Comparison of ENCODE assay signal across 8 cellular contexts in the genomic region with DNA sequence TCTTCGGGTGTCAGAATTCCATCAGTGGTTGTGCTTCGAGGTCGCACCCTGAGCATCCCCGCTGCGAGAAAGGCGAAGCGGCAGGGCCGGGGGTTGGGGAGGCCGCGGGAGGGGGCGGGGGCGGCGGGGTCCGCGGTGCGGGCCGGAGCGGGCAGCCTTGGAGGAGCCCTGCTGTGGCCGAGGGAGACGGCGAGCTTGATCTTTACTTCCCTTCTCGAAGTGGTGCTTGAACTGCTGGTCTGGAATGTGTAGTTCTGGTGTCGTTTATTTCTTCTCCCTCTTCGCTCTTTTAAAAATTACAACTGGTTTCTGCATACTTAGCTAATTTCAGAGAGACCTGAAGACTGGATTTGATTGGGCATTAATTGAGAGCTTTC. TPM values are rescaled to one million over a fixed set of nuclear protein-coding genes. Genes with fewer than 3 reads are reported as not detected.
DNase-seq lines count a peak whose midpoint lies in the region; ATAC-seq and TF ChIP-seq lines count a peak whose summit lies in the region.

No MANE protein-coding gene starts in this region.

- peak overlapping the region; percentile 74 for H3K4me3 Mint-ChIP-seq in activated CD4-positive, alpha-beta T cell treated with anti-CD3 and anti-CD28 coated beads, Interleukin-2, amount 10 ng/mL, durations not matched to agents 7 days and 5 days
- H3K4me3 Mint-ChIP-seq in T-cell: peak overlapping the region; percentile 81 to 87 (median 85)

- DNase-seq in activated CD4-positive, alpha-beta T cell treated with anti-CD3 and anti-CD28 coated beads, Interleukin-2, amount 10 ng/mL, durations not matched to agents 7 days and 5 days: no peak
- DNase-seq in activated CD4-positive, alpha-beta T cell treated with anti-CD3 and anti-CD28 coated beads for 1 hour: no peak
- DNase-seq in T-cell (peak in 2 of 34 experiments; percentile 4 to 6), fibroblast of mammary gland (ENCODE audit: low read depth) (no peak), NCI-H345 treated with DMSO at 0.1 percent for 48 hours (lab: John Stamatoyannopoulos, UW; ENCODE audit: unreplicated experiment) (no peak)
- no peak for DNase-seq in activated CD4-positive, CD25-positive, alpha-beta regulatory T cell treated with anti-CD3 and anti-CD28 coated beads, Interleukin-2, amount 50 U/mL, for 72 hours

- peaks cover 22% of the 10 kb centered on the region for H3K27me3 Mint-ChIP-seq in activated CD4-positive, alpha-beta T cell treated with anti-CD3 and anti-CD28 coated beads, Interleukin-2, amount 10 ng/mL, durations not matched to agents 7 days and 5 days
- H3K27me3 Mint-ChIP-seq in T-cell: no peaks in the 10 kb centered on the region

- H3K27me3 ChIP-seq in neuron (ENCODE audit: insufficient read depth, low read length): no peaks in the 10 kb centered on the region

- H3K27ac Mint-ChIP-seq in activated CD4-positive, alpha-beta T cell treated with anti-CD3 and anti-CD28 coated beads, Interleukin-2, amount 10 ng/mL, durations not matched to agents 7 days and 5 days: peak overlapping the region; percentile 43
- peak overlapping the region; percentile 63 to 73 for H3K27ac Mint-ChIP-seq in T-cell

- peaks cover 18% of the 10 kb centered on the region for H3K4me1 ChIP-seq in neuron (ENCODE audit: insufficient read depth, low read length)

- CTCF ChIA-PET in activated CD4-positive, alpha-beta T cell treated with anti-CD3 and anti-CD28 coated beads, Interleukin-2, amount 10 ng/mL, durations not matched to agents 7 days and 5 days (lab: Charles Lee): no interaction called here
- CTCF ChIA-PET in T-cell (lab: Charles Lee): interaction anchor here (0.6 to 3.4 kb wide), 7 partner anchors 61 to 303 kb away, joined by 3 to 16 read pairs (median 7); partner anchors contain the start of gene PRDM10 (in 1 of the 2)

- peaks cover 20% of the 10 kb centered on the region for H3K4me1 Mint-ChIP-seq in activated CD4-positive, alpha-beta T cell treated with anti-CD3 and anti-CD28 coated beads, Interleukin-2, amount 10 ng/mL, durations not matched to agents 7 days and 5 days
- peaks cover 21 to 36% (median 26%) of the 10 kb centered on the region in 3 donors for H3K4me1 Mint-ChIP-seq in T-cell

- H3K4me3 ChIP-seq in fibroblast of mammary gland (ENCODE audit: control insufficient read depth, low read depth, low read length) (peak overlapping the region; percentile 67), neuron (ENCODE audit: low read length) (peak overlapping the region; percentile 98)

- H3K36me3 Mint-ChIP-seq in activated CD4-positive, alpha-beta T cell treated with anti-CD3 and anti-CD28 coated beads, Interleukin-2, amount 10 ng/mL, durations not matched to agents 7 days and 5 days (ENCODE audit: low read depth): no peaks in the 10 kb centered on the region
- no peaks in the 10 kb centered on the region for H3K36me3 Mint-ChIP-seq in T-cell

- POLR2A ChIA-PET in activated CD4-positive, alpha-beta T cell treated with anti-CD3 and anti-CD28 coated beads, Interleukin-2, amount 10 ng/mL, durations not matched to agents 7 days and 5 days (lab: Charles Lee): no interaction called here
- POLR2A ChIA-PET in T-cell (lab: Charles Lee): interaction anchor here (0.6 to 2.5 kb wide), 6 partner anchors 11 to 240 kb away, joined by 3 to 26 read pairs (median 6); partner anchors contain the start of gene PRDM10 (in 1 of the 2)

- no peak for TF ChIP-seq CTCF in fibroblast of mammary gland (conservative IDR thresholded peaks at IDR 0.05; ENCODE audit: control insufficient read depth, insufficient read depth, low read depth, low read length)

- no peaks in the 10 kb centered on the region for H3K9me3 Mint-ChIP-seq in activated CD4-positive, alpha-beta T cell treated with anti-CD3 and anti-CD28 coated beads, Interleukin-2, amount 10 ng/mL, durations not matched to agents 7 days and 5 days
- no peaks in the 10 kb centered on the region for H3K9me3 Mint-ChIP-seq in T-cell

- ATAC-seq in T-cell (replicated peaks in 1 of 4): no peak
- no peak for ATAC-seq in GM19452 (IDR thresholded peaks at IDR 0.05; ENCODE audit: unreplicated experiment)

- H2AFZ ChIP-seq in neuron (ENCODE audit: low read depth, low read length): no peak overlapping the region

- H3K36me3 ChIP-seq in neuron (ENCODE audit: insufficient read depth, low read length): no peaks in the 10 kb centered on the region

- no peaks in the 10 kb centered on the region for H3K9me3 ChIP-seq in neuron (ENCODE audit: low read length)

RNA-seq across cellular contexts. Expression of gene APLP2, which starts 1.1 kb away (rescaled TPM):
- 10 to 100 TPM; 18.9 to 19.8 TPM for total RNA-seq in activated CD4-positive, alpha-beta T cell treated with anti-CD3 and anti-CD28 coated beads, Interleukin-2, amount 10 ng/mL, durations not matched to agents 7 days and 5 days
- total RNA-seq in T-cell: 10 to 100 TPM; 36.4 to 61.9 (median 51.0) TPM
